Comparison of ENCODE assay signal across 1 cellular context in genomic region chr5:139637438-139638089, GRCh38.
TF ChIP-seq lines count a peak whose summit lies in the region.

No MANE protein-coding gene starts in this region.

TF ChIP-seq in K562, 482 proteins besides CTCF, POLR2A, EP300 and RAD21 (continued from another document and continues in another):
- TF ChIP-seq, protein P1, sequence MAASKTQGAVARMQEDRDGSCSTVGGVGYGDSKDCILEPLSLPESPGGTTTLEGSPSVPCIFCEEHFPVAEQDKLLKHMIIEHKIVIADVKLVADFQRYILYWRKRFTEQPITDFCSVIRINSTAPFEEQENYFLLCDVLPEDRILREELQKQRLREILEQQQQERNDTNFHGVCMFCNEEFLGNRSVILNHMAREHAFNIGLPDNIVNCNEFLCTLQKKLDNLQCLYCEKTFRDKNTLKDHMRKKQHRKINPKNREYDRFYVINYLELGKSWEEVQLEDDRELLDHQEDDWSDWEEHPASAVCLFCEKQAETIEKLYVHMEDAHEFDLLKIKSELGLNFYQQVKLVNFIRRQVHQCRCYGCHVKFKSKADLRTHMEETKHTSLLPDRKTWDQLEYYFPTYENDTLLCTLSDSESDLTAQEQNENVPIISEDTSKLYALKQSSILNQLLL (CRISPR knock-in tag; IDR thresholded peaks at IDR 0.05; ENCODE audit: borderline replicate concordance) = no peak
- TF ChIP-seq HDGF (IDR thresholded peaks at IDR 0.05) (no peak), CBX2 (IDR thresholded peaks at IDR 0.05; ENCODE audit: insufficient read depth, low read length, poor library complexity, severe bottlenecking) (no peak), ZNF23 (CRISPR knock-in tag; IDR thresholded peaks at IDR 0.05) (no peak), RNF2 (IDR thresholded peaks at IDR 0.05) (peak; percentile 89), ZFX (CRISPR knock-in tag; IDR thresholded peaks at IDR 0.05) (peak; percentile 83), SIN3A (IDR thresholded peaks at IDR 0.05; ENCODE audit: borderline replicate concordance in 2 of 2, control insufficient read depth in 1 of 2, low read depth in 2 of 2, low read length in 2 of 2) (0 out of 4 replicates have a peak, but pooled peaks of 1 of the 2 experiments have one; percentile 35), FOXM1 (IDR thresholded peaks at IDR 0.05; ENCODE audit: low read depth) (peak; percentile 92), FOXM1 (CRISPR knock-in tag; IDR thresholded peaks at IDR 0.05; ENCODE audit: low read depth) (no peak), ZNF57 (CRISPR knock-in tag; IDR thresholded peaks at IDR 0.05) (no peak), MECOM (CRISPR knock-in tag; IDR thresholded peaks at IDR 0.05) (peak; percentile 62; the same call in 1 of the 2 replicates), RBM14 (IDR thresholded peaks at IDR 0.05; ENCODE audit: borderline replicate concordance, insufficient read depth, low read depth, low read length) (0 out of 2 replicates have a peak, but pooled peaks have one; percentile 10), ZFPM2 (CRISPR knock-in tag; IDR thresholded peaks at IDR 0.05) (no peak), CBFA2T3 (IDR thresholded peaks at IDR 0.05) (peak; percentile 92), PHTF2 (CRISPR knock-in tag; IDR thresholded peaks at IDR 0.05) (no peak), MCM2 (IDR thresholded peaks at IDR 0.05; ENCODE audit: low read depth) (no peak), BRD9 (IDR thresholded peaks at IDR 0.05; ENCODE audit: low read depth, partially characterized antibody) (peak; percentile 81), ZNF41 (CRISPR knock-in tag; conservative IDR thresholded peaks at IDR 0.05) (no peak), ASH1L (IDR thresholded peaks at IDR 0.05; ENCODE audit: borderline replicate concordance, low read depth, partially characterized antibody) (no peak), ZNF174 (CRISPR knock-in tag; IDR thresholded peaks at IDR 0.05) (no peak), ID3 (CRISPR knock-in tag; IDR thresholded peaks at IDR 0.05) (no peak), ID3 (tag; IDR thresholded peaks at IDR 0.05) (peak; percentile 60; the same call in 1 of the 2 replicates), ELF2 (CRISPR knock-in tag; IDR thresholded peaks at IDR 0.05) (peak; percentile 79), CREM (IDR thresholded peaks at IDR 0.05; ENCODE audit: low read depth) (peak; percentile 57; the same call in 1 of the 2 replicates), HNRNPK (IDR thresholded peaks at IDR 0.05; ENCODE audit: low read depth, low read length, poor library complexity, severe bottlenecking) (peak; percentile 40), CSDE1 (IDR thresholded peaks at IDR 0.05) (no peak), DPF2 (IDR thresholded peaks at IDR 0.05) (peak; percentile 86), SMAD1 (IDR thresholded peaks at IDR 0.05; ENCODE audit: low read depth, low read length, partially characterized antibody) (peak; percentile 64), ZBTB43 (CRISPR knock-in tag; IDR thresholded peaks at IDR 0.05) (no peak), THRAP3 (IDR thresholded peaks at IDR 0.05; ENCODE audit: borderline replicate concordance) (no peak), HLTF (IDR thresholded peaks at IDR 0.05) (peak; percentile 66; the same call in 1 of the 2 replicates), FOXO4 (CRISPR knock-in tag; IDR thresholded peaks at IDR 0.05) (no peak), ZBTB8A (IDR thresholded peaks at IDR 0.05; ENCODE audit: partially characterized antibody) (no peak), HDAC8 (tag; IDR thresholded peaks at IDR 0.05) (no peak), RB1 (IDR thresholded peaks at IDR 0.05; ENCODE audit: low read depth) (peak; percentile 95), HBP1 (CRISPR knock-in tag; IDR thresholded peaks at IDR 0.05) (no peak), HSF4 (CRISPR knock-in tag; IDR thresholded peaks at IDR 0.05; ENCODE audit: borderline replicate concordance) (no peak), C11orf30 (IDR thresholded peaks at IDR 0.05; ENCODE audit: low read depth) (no peak), ZNF165 (CRISPR knock-in tag; IDR thresholded peaks at IDR 0.05; ENCODE audit: borderline replicate concordance) (no peak), ZFP1 (CRISPR knock-in tag; IDR thresholded peaks at IDR 0.05) (no peak), ATF7 (IDR thresholded peaks at IDR 0.05) (peak; percentile 87)
- TF ChIP-seq, protein P2, sequence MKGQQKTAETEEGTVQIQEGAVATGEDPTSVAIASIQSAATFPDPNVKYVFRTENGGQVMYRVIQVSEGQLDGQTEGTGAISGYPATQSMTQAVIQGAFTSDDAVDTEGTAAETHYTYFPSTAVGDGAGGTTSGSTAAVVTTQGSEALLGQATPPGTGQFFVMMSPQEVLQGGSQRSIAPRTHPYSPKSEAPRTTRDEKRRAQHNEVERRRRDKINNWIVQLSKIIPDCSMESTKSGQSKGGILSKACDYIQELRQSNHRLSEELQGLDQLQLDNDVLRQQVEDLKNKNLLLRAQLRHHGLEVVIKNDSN (CRISPR knock-in tag; IDR thresholded peaks at IDR 0.05) = no peak
- TF ChIP-seq, protein P3, sequence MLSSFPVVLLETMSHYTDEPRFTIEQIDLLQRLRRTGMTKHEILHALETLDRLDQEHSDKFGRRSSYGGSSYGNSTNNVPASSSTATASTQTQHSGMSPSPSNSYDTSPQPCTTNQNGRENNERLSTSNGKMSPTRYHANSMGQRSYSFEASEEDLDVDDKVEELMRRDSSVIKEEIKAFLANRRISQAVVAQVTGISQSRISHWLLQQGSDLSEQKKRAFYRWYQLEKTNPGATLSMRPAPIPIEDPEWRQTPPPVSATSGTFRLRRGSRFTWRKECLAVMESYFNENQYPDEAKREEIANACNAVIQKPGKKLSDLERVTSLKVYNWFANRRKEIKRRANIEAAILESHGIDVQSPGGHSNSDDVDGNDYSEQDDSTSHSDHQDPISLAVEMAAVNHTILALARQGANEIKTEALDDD (IDR thresholded peaks at IDR 0.05) = no peak; the same call in 1 of the 2 replicates
- TF ChIP-seq, protein P4, sequence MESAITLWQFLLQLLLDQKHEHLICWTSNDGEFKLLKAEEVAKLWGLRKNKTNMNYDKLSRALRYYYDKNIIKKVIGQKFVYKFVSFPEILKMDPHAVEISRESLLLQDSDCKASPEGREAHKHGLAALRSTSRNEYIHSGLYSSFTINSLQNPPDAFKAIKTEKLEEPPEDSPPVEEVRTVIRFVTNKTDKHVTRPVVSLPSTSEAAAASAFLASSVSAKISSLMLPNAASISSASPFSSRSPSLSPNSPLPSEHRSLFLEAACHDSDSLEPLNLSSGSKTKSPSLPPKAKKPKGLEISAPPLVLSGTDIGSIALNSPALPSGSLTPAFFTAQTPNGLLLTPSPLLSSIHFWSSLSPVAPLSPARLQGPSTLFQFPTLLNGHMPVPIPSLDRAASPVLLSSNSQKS (CRISPR knock-in tag; IDR thresholded peaks at IDR 0.05) = no peak
- TF ChIP-seq, protein P5, sequence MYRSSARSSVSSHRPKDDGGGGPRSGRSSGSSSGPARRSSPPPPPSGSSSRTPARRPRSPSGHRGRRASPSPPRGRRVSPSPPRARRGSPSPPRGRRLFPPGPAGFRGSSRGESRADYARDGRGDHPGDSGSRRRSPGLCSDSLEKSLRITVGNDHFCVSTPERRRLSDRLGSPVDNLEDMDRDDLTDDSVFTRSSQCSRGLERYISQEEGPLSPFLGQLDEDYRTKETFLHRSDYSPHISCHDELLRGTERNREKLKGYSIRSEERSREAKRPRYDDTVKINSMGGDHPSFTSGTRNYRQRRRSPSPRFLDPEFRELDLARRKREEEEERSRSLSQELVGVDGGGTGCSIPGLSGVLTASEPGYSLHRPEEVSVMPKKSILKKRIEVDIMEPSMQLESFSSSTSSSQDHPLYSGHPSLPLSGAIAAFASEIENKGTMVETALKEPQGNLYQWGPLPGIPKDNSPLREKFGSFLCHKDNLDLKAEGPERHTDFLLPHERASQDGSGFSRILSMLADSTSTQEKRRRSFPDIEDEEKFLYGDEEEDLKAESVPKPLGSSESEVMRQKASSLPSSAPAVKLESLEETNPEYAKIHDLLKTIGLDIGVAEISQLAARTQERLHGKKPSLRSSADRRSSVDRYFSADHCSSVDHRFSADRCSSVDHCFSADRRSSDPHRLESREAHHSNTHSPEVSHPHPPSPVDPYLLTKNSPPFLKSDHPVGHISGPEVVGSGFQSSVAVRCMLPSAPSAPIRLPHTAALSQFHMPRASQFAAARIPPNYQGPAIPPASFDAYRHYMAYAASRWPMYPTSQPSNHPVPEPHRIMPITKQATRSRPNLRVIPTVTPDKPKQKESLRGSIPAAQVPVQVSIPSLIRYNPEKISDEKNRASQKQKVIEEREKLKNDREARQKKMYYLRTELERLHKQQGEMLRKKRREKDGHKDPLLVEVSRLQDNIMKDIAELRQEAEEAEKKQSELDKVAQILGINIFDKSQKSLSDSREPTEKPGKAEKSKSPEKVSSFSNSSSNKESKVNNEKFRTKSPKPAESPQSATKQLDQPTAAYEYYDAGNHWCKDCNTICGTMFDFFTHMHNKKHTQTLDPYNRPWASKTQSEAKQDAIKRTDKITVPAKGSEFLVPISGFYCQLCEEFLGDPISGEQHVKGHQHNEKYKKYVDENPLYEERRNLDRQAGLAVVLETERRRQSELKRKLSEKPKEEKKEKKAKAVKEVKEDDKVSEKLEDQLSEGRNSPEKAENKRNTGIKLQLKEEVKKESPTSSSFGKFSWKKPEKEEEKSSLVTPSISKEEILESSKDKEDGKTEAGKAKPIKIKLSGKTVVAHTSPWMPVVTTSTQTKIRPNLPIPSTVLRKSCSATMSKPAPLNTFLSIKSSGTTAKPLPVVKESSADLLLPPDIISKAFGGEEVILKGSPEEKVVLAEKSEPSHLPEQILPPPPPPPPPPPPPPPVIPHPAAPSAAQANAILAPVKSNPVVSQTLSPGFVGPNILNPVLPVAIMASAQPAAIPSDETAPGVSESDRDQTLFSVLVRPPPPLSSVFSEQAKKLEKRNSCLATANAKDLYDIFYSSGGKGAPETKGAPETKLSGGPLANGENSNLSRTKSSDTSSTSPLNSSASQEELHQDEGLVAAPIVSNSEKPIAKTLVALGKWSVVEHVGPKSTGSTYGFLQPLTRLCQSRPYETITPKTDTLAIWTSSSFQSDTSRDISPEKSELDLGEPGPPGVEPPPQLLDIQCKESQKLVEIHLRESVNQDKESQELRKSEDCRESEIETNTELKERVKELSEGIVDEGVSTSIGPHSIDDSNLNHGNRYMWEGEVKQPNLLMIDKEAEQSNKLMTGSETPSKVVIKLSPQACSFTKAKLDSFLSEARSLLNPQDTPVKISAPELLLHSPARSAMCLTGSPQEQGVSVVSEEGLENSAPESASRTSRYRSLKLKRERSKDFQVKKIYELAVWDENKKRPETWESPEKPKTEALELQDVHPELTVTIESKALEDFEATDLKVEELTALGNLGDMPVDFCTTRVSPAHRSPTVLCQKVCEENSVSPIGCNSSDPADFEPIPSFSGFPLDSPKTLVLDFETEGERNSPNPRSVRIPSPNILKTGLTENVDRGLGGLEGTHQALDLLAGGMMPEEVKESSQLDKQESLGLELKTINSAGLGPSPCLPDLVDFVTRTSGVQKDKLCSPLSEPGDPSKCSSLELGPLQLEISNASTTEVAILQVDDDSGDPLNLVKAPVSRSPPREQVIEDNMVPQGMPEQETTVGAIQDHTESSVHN (IDR thresholded peaks at IDR 0.05; ENCODE audit: borderline replicate concordance in 1 of 2, low read depth in 1 of 2) = no peak
- TF ChIP-seq, protein P6, sequence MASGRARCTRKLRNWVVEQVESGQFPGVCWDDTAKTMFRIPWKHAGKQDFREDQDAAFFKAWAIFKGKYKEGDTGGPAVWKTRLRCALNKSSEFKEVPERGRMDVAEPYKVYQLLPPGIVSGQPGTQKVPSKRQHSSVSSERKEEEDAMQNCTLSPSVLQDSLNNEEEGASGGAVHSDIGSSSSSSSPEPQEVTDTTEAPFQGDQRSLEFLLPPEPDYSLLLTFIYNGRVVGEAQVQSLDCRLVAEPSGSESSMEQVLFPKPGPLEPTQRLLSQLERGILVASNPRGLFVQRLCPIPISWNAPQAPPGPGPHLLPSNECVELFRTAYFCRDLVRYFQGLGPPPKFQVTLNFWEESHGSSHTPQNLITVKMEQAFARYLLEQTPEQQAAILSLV (tag; IDR thresholded peaks at IDR 0.05) = no peak
- TF ChIP-seq, protein P7, sequence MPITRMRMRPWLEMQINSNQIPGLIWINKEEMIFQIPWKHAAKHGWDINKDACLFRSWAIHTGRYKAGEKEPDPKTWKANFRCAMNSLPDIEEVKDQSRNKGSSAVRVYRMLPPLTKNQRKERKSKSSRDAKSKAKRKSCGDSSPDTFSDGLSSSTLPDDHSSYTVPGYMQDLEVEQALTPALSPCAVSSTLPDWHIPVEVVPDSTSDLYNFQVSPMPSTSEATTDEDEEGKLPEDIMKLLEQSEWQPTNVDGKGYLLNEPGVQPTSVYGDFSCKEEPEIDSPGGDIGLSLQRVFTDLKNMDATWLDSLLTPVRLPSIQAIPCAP (CRISPR knock-in tag; IDR thresholded peaks at IDR 0.05; ENCODE audit: borderline replicate concordance) = no peak
